Comparison of ENCODE assay signal across 1 cellular context in the genomic region with DNA sequence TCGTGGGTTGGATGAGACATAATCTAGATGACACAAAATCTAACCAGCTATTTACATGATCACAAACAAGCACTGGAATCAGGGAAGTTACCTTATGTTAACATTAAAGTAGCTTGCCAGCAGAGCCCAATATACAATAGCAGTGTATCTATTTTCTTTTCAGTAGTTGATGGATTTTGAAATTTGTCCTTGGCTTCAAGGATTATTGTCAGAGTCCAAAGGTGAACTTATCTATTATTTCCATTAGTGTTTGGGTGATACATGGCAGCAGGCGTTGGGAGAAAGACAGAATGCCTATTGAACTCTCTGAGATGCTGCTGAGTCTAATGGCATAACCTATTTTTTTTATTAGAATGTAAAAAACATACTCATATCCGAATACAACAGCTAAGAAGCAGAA.
TF ChIP-seq lines count a peak whose summit lies in the region.

No MANE protein-coding gene starts in this region.

TF ChIP-seq in HepG2, 621 proteins besides CTCF, POLR2A, EP300 and RAD21 (continued from another document and continues in another):
- TF ChIP-seq, protein P1, sequence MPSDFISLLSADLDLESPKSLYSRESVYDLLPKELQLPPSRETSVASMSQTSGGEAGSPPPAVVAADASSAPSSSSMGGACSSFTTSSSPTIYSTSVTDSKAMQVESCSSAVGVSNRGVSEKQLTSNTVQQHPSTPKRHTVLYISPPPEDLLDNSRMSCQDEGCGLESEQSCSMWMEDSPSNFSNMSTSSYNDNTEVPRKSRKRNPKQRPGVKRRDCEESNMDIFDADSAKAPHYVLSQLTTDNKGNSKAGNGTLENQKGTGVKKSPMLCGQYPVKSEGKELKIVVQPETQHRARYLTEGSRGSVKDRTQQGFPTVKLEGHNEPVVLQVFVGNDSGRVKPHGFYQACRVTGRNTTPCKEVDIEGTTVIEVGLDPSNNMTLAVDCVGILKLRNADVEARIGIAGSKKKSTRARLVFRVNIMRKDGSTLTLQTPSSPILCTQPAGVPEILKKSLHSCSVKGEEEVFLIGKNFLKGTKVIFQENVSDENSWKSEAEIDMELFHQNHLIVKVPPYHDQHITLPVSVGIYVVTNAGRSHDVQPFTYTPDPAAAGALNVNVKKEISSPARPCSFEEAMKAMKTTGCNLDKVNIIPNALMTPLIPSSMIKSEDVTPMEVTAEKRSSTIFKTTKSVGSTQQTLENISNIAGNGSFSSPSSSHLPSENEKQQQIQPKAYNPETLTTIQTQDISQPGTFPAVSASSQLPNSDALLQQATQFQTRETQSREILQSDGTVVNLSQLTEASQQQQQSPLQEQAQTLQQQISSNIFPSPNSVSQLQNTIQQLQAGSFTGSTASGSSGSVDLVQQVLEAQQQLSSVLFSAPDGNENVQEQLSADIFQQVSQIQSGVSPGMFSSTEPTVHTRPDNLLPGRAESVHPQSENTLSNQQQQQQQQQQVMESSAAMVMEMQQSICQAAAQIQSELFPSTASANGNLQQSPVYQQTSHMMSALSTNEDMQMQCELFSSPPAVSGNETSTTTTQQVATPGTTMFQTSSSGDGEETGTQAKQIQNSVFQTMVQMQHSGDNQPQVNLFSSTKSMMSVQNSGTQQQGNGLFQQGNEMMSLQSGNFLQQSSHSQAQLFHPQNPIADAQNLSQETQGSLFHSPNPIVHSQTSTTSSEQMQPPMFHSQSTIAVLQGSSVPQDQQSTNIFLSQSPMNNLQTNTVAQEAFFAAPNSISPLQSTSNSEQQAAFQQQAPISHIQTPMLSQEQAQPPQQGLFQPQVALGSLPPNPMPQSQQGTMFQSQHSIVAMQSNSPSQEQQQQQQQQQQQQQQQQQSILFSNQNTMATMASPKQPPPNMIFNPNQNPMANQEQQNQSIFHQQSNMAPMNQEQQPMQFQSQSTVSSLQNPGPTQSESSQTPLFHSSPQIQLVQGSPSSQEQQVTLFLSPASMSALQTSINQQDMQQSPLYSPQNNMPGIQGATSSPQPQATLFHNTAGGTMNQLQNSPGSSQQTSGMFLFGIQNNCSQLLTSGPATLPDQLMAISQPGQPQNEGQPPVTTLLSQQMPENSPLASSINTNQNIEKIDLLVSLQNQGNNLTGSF (CRISPR knock-in tag; IDR thresholded peaks at IDR 0.05): no peak
- no peak for TF ChIP-seq ZNF558 (CRISPR knock-in tag; IDR thresholded peaks at IDR 0.05; ENCODE audit: borderline replicate concordance)
- TF ChIP-seq PCBP1 (IDR thresholded peaks at IDR 0.05; ENCODE audit: borderline replicate concordance, low read depth, low read length): no peak
- TF ChIP-seq, protein P2, sequence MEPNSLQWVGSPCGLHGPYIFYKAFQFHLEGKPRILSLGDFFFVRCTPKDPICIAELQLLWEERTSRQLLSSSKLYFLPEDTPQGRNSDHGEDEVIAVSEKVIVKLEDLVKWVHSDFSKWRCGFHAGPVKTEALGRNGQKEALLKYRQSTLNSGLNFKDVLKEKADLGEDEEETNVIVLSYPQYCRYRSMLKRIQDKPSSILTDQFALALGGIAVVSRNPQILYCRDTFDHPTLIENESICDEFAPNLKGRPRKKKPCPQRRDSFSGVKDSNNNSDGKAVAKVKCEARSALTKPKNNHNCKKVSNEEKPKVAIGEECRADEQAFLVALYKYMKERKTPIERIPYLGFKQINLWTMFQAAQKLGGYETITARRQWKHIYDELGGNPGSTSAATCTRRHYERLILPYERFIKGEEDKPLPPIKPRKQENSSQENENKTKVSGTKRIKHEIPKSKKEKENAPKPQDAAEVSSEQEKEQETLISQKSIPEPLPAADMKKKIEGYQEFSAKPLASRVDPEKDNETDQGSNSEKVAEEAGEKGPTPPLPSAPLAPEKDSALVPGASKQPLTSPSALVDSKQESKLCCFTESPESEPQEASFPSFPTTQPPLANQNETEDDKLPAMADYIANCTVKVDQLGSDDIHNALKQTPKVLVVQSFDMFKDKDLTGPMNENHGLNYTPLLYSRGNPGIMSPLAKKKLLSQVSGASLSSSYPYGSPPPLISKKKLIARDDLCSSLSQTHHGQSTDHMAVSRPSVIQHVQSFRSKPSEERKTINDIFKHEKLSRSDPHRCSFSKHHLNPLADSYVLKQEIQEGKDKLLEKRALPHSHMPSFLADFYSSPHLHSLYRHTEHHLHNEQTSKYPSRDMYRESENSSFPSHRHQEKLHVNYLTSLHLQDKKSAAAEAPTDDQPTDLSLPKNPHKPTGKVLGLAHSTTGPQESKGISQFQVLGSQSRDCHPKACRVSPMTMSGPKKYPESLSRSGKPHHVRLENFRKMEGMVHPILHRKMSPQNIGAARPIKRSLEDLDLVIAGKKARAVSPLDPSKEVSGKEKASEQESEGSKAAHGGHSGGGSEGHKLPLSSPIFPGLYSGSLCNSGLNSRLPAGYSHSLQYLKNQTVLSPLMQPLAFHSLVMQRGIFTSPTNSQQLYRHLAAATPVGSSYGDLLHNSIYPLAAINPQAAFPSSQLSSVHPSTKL (CRISPR knock-in tag; IDR thresholded peaks at IDR 0.05): peak; percentile 58
- TF ChIP-seq SOX6 (IDR thresholded peaks at IDR 0.05): no peak
- 0 out of 2 replicates have a peak, but pooled peaks have one; percentile 17 for TF ChIP-seq SOX6 (CRISPR knock-in tag; IDR thresholded peaks at IDR 0.05)
- TF ChIP-seq HOXA9 (CRISPR knock-in tag; IDR thresholded peaks at IDR 0.05; ENCODE audit: borderline replicate concordance): no peak
- TF ChIP-seq ZNF784 (CRISPR knock-in tag; IDR thresholded peaks at IDR 0.05; ENCODE audit: borderline replicate concordance): no peak
- TF ChIP-seq ZSCAN12 (CRISPR knock-in tag; IDR thresholded peaks at IDR 0.05): no peak
- no peak for TF ChIP-seq NKX3-1 (CRISPR knock-in tag; IDR thresholded peaks at IDR 0.05)
- no peak for TF ChIP-seq ZFP41 (CRISPR knock-in tag; IDR thresholded peaks at IDR 0.05; ENCODE audit: borderline replicate concordance)
- TF ChIP-seq, protein P3, sequence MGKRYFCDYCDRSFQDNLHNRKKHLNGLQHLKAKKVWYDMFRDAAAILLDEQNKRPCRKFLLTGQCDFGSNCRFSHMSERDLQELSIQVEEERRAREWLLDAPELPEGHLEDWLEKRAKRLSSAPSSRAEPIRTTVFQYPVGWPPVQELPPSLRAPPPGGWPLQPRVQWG (CRISPR knock-in tag; IDR thresholded peaks at IDR 0.05; ENCODE audit: borderline replicate concordance, low read depth): no peak
- TF ChIP-seq ZNF644 (CRISPR knock-in tag; IDR thresholded peaks at IDR 0.05; ENCODE audit: low read depth): peak; percentile 81
- no peak for TF ChIP-seq ZFYVE20 (CRISPR knock-in tag; IDR thresholded peaks at IDR 0.05; ENCODE audit: borderline replicate concordance, low read depth)
- no peak for TF ChIP-seq SOX13 (IDR thresholded peaks at IDR 0.05)
- peak in 1 of 2 experiments; percentile 33; a peak in 1 of 4 replicates for TF ChIP-seq SOX13 (CRISPR knock-in tag; conservative IDR thresholded peaks at IDR 0.05 in 1 of 2, IDR thresholded peaks at IDR 0.05 in 1 of 2)
- TF ChIP-seq ZNF766 (CRISPR knock-in tag; IDR thresholded peaks at IDR 0.05; ENCODE audit: borderline replicate concordance): no peak
- TF ChIP-seq, protein P4, sequence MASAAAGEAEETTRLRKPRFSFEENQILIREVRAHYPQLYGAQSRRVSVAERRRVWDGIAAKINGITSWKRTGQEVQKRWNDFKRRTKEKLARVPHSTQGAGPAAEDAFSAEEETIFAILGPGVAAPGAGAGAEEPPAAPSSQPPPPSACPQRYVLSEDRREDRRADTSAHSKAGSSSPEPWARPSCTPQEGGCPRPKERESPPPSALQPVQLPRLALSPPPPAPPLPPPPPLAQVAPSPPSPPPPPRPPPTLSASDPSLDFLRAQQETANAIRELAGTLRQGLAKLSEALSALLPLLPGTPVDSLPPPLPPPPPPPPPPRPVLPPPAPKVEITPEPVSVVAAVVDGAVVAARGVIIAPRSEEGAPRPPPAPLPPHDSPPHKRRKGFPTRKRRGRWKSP (CRISPR knock-in tag; IDR thresholded peaks at IDR 0.05): no peak
- no peak for TF ChIP-seq ZNF33A (CRISPR knock-in tag; IDR thresholded peaks at IDR 0.05; ENCODE audit: borderline replicate concordance)
- peak; percentile 33; the same call in 1 of the 2 replicates for TF ChIP-seq ZGPAT (CRISPR knock-in tag; IDR thresholded peaks at IDR 0.05)
- 0 out of 2 replicates have a peak, but pooled peaks have one; percentile 13 for TF ChIP-seq SOX5 (CRISPR knock-in tag; IDR thresholded peaks at IDR 0.05; ENCODE audit: borderline replicate concordance)
- TF ChIP-seq TBX3 (IDR thresholded peaks at IDR 0.05; ENCODE audit: borderline replicate concordance): no peak
- TF ChIP-seq, protein P5, sequence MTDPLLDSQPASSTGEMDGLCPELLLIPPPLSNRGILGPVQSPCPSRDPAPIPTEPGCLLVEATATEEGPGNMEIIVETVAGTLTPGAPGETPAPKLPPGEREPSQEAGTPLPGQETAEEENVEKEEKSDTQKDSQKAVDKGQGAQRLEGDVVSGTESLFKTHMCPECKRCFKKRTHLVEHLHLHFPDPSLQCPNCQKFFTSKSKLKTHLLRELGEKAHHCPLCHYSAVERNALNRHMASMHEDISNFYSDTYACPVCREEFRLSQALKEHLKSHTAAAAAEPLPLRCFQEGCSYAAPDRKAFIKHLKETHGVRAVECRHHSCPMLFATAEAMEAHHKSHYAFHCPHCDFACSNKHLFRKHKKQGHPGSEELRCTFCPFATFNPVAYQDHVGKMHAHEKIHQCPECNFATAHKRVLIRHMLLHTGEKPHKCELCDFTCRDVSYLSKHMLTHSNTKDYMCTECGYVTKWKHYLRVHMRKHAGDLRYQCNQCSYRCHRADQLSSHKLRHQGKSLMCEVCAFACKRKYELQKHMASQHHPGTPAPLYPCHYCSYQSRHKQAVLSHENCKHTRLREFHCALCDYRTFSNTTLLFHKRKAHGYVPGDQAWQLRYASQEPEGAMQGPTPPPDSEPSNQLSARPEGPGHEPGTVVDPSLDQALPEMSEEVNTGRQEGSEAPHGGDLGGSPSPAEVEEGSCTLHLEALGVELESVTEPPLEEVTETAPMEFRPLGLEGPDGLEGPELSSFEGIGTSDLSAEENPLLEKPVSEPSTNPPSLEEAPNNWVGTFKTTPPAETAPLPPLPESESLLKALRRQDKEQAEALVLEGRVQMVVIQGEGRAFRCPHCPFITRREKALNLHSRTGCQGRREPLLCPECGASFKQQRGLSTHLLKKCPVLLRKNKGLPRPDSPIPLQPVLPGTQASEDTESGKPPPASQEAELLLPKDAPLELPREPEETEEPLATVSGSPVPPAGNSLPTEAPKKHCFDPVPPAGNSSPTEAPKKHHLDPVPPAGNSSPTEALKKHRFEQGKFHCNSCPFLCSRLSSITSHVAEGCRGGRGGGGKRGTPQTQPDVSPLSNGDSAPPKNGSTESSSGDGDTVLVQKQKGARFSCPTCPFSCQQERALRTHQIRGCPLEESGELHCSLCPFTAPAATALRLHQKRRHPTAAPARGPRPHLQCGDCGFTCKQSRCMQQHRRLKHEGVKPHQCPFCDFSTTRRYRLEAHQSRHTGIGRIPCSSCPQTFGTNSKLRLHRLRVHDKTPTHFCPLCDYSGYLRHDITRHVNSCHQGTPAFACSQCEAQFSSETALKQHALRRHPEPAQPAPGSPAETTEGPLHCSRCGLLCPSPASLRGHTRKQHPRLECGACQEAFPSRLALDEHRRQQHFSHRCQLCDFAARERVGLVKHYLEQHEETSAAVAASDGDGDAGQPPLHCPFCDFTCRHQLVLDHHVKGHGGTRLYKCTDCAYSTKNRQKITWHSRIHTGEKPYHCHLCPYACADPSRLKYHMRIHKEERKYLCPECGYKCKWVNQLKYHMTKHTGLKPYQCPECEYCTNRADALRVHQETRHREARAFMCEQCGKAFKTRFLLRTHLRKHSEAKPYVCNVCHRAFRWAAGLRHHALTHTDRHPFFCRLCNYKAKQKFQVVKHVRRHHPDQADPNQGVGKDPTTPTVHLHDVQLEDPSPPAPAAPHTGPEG (CRISPR knock-in tag; IDR thresholded peaks at IDR 0.05): no peak
- no peak for TF ChIP-seq ZNF180 (CRISPR knock-in tag; IDR thresholded peaks at IDR 0.05; ENCODE audit: borderline replicate concordance, low read depth)
- no peak for TF ChIP-seq ZNF3 (CRISPR knock-in tag; IDR thresholded peaks at IDR 0.05)
- peak; percentile 36; the same call in 1 of the 2 replicates for TF ChIP-seq HOMEZ (CRISPR knock-in tag; IDR thresholded peaks at IDR 0.05; ENCODE audit: low read depth)
- no peak for TF ChIP-seq MAF1 (CRISPR knock-in tag; IDR thresholded peaks at IDR 0.05; ENCODE audit: borderline replicate concordance)
- no peak for TF ChIP-seq DPF2 (CRISPR knock-in tag; IDR thresholded peaks at IDR 0.05; ENCODE audit: borderline replicate concordance, low read depth)
- TF ChIP-seq KLF6 (CRISPR knock-in tag; IDR thresholded peaks at IDR 0.05): no peak
- TF ChIP-seq FOXA3 (CRISPR knock-in tag; IDR thresholded peaks at IDR 0.05): peak; percentile 30; the same call in 1 of the 2 replicates
- TF ChIP-seq ZBTB20 (CRISPR knock-in tag; IDR thresholded peaks at IDR 0.05; ENCODE audit: borderline replicate concordance, low read depth): no peak
- TF ChIP-seq, protein P6, sequence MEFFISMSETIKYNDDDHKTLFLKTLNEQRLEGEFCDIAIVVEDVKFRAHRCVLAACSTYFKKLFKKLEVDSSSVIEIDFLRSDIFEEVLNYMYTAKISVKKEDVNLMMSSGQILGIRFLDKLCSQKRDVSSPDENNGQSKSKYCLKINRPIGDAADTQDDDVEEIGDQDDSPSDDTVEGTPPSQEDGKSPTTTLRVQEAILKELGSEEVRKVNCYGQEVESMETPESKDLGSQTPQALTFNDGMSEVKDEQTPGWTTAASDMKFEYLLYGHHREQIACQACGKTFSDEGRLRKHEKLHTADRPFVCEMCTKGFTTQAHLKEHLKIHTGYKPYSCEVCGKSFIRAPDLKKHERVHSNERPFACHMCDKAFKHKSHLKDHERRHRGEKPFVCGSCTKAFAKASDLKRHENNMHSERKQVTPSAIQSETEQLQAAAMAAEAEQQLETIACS (CRISPR knock-in tag; IDR thresholded peaks at IDR 0.05): no peak
- TF ChIP-seq GTF2F1 (IDR thresholded peaks at IDR 0.05; ENCODE audit: low read length): no peak
- no peak for TF ChIP-seq ZNF720 (CRISPR knock-in tag; IDR thresholded peaks at IDR 0.05)
